8 cellular contexts compared by ENCODE assay signal in the genomic region with DNA sequence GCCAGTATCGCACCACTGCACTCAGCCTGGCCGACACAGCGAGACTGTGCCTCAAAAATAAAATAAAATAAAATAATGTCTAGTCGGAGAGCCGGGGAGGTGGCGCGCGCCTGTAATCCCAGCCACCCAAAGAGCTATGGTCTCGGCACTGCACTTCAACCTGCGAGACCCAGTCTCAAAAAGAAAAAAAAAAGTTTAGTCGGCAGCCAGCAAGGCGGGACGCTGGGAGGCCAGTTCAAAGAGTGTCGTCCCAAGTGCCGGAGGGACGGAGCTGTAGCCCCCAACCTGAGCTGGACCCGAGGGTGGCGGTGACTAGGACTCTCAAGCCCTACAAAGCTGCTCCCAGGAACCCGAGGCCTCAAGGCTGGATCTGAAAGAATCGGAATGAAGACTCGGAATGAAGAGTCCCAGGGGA. TPM values are rescaled to one million over a fixed set of nuclear protein-coding genes. Genes with fewer than 3 reads are reported as not detected.
DNase-seq lines count a peak whose midpoint lies in the region; ATAC-seq and TF ChIP-seq lines count a peak whose summit lies in the region.

No MANE protein-coding gene starts in this region.

- ATAC-seq in GM18867 (IDR thresholded peaks at IDR 0.05; ENCODE audit: unreplicated experiment) (peak; percentile 8), sciatic nerve (peak; percentile 1), HG03039 (IDR thresholded peaks at IDR 0.05; ENCODE audit: unreplicated experiment) (no peak), HG03442 (IDR thresholded peaks at IDR 0.05; ENCODE audit: unreplicated experiment) (no peak), HG03045 (IDR thresholded peaks at IDR 0.05; ENCODE audit: unreplicated experiment) (no peak)

- intact Hi-C loops in sciatic nerve (cut with DNase I) = no loop called here

- peaks cover 35% of the 10 kb centered on the region for H3K36me3 ChIP-seq in SJSA1

- DNase-seq in SJSA1 (ENCODE audit: low read depth in 1 of 2, low spot score in 2 of 2) (no peak), fibroblast of villous mesenchyme (ENCODE audit: low read depth) (no peak), sciatic nerve (ENCODE audit: low spot score) (no peak)
- no peak for DNase-seq in activated CD8-positive, alpha-beta memory T cell treated with anti-CD3 and anti-CD28 coated beads, Interleukin-2, amount 50 U/mL, for 48 hours

- peak overlapping the region; percentile 44 for H3K4me3 ChIP-seq in SJSA1
- H3K4me3 ChIP-seq in fibroblast of villous mesenchyme (ENCODE audit: low read depth, low read length) = peak overlapping the region; percentile 60

- no peaks in the 10 kb centered on the region for H3K9me3 ChIP-seq in SJSA1 (replicated peaks)

- peaks cover 15% of the 10 kb centered on the region for H3K4me1 ChIP-seq in SJSA1 (replicated peaks)

- no peaks in the 10 kb centered on the region for H3K27me3 ChIP-seq in SJSA1 (replicated peaks)

- no peak for TF ChIP-seq CTCF in fibroblast of villous mesenchyme (IDR thresholded peaks at IDR 0.05; ENCODE audit: insufficient read depth, low read depth, low read length)

- H3K27ac ChIP-seq in SJSA1 = no peak overlapping the region; the same call in 1 of the 2 replicates

RNA-seq across cellular contexts. Expression of gene FALEC, which starts 0.6 kb away (rescaled TPM):
- total RNA-seq in SJSA1 (2014; rRNA removed; shearing (Covaris generic)) = not detected in 2 replicates
- total RNA-seq in fibroblast of villous mesenchyme = 0.64 and 1.3 TPM in 2 replicates
- total RNA-seq in sciatic nerve = not detected

RNA-seq across cellular contexts. Expression of gene ECM1, which starts 7.0 kb away (rescaled TPM):
- 22.7 and 43.4 TPM in 2 replicates for total RNA-seq in SJSA1 (2014; rRNA removed; shearing (Covaris generic))
- 20.3 and 24.5 TPM in 2 replicates for total RNA-seq in fibroblast of villous mesenchyme
- total RNA-seq in sciatic nerve = 19.7 TPM

RNA-seq across cellular contexts. Expression of gene TARS2, which starts 27.7 kb away (rescaled TPM):
- total RNA-seq in SJSA1 (2014; rRNA removed; shearing (Covaris generic)) = 8.7 and 13.3 TPM in 2 replicates
- total RNA-seq in fibroblast of villous mesenchyme = 17.3 and 18.4 TPM in 2 replicates
- total RNA-seq in sciatic nerve = 22.4 TPM

RNA-seq across cellular contexts. Expression of gene ADAMTSL4, which starts 34.3 kb away (rescaled TPM):
- total RNA-seq in SJSA1 (2014; rRNA removed; shearing (Covaris generic)) = 0.42 TPM in 1 of 2 replicates, not detected in the other
- total RNA-seq in fibroblast of villous mesenchyme (2.9 and 8.6 TPM in 2 replicates), sciatic nerve (70.2 TPM)

Comparison
In these comparisons a context has a peak if more than half of its experiments do, and no peak if none do; other contexts are left out.
1. ATAC-seq: peak in GM18867 (single experiment) and sciatic nerve (single experiment); none in HG03039 (single experiment), HG03442 (single experiment) and HG03045 (single experiment).